9 cellular contexts compared by ENCODE assay signal in the genomic region with DNA sequence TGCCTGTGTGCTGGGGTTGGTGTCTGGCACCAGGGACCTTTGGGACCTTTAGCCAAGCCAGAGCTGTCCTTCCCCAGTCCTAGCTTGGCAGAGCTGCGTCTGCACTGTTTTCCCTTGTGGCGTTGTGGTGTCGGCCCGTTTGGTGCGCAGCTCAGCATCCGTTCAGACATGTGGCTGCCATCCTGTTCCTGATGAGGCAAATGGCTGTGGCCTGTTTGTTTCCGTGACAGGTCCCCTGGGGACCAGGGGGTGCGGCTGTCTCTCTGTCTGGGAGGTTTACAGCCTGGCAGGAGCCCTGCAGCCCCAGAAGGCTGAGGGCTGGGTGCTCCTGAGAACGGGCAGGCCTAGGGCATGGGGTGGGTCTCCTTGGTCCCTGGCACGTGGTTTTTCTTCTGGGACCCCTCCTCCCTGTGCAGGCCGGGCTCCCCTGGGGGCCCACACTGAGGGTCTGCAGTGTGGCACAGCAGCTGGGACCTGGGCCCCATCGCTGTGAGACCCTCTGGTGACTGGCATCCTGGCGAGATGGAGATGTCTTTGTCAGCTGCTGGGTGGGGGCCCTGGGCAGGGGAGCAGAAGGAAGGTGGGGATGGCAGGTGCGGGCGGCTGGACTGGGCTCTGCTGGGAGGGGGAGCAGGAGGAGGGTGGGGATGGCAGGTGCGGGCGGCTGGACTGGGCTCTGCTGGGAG. TPM values are rescaled to one million over a fixed set of nuclear protein-coding genes. Genes with fewer than 3 reads are reported as not detected.
A peak's percentile ranks its signal among the peaks of the same experiment; 100 is the strongest.
DNase-seq lines count a peak whose midpoint lies in the region; ATAC-seq and TF ChIP-seq lines count a peak whose summit lies in the region.
"Had no signal": no experiment of that assay in that cellular context is flagged by ENCODE, and none has a peak within 500 bp of the region (broad histone marks: within the 10 kb centered on the region; RNA-seq: fewer than 3 reads in every experiment).

No MANE protein-coding gene starts in this region.

- H3K27ac ChIP-seq in neural cell (ENCODE audit: low read length) = no peak overlapping the region

- no peaks in the 10 kb centered on the region for H3F3A ChIP-seq in neural cell (ENCODE audit: insufficient read depth, low read length, poor library complexity, severe bottlenecking)

- peak; percentile 4 for TF ChIP-seq POLR2A in GM10847 (IDR thresholded peaks at IDR 0.05; ENCODE audit: extremely low read depth, insufficient read length)

- no peak for TF ChIP-seq CTCF in neural cell (IDR thresholded peaks at IDR 0.05; ENCODE audit: poor library complexity, severe bottlenecking)
- no peak for TF ChIP-seq CTCF in Calu3 (IDR thresholded peaks at IDR 0.05; ENCODE audit: unreplicated experiment)

- no peak overlapping the region for H2AFZ ChIP-seq in neural cell (ENCODE audit: low read depth, low read length)

- no peaks in the 10 kb centered on the region for H3K27me3 ChIP-seq in neural cell (ENCODE audit: insufficient read depth, low read depth, low read length)

- POLR2A ChIA-PET in activated CD4-positive, alpha-beta memory T cell treated with anti-CD3 and anti-CD28 coated beads, Interleukin-2, amount 10 ng/mL, durations not matched to agents 7 days and 5 days (lab: Charles Lee) = interaction anchor here (0.9 kb wide), 1 partner anchor 62 kb away, joined by 3 read pairs; no protein-coding TSS in a partner anchor

- H3K9ac ChIP-seq in neural cell (ENCODE audit: low read length) = peak overlapping the region; percentile 26

- no peak for TF ChIP-seq RAD21 in neural cell (conservative IDR thresholded peaks at IDR 0.05)

- H3K36me3 ChIP-seq in neural cell (ENCODE audit: insufficient read depth, low read length) = no peaks in the 10 kb centered on the region

- peaks cover 44% of the 10 kb centered on the region for H3K4me1 Mint-ChIP-seq in activated CD4-positive, alpha-beta memory T cell treated with anti-CD3 and anti-CD28 coated beads, Interleukin-2, amount 10 ng/mL, durations not matched to agents 7 days and 5 days
- H3K4me1 Mint-ChIP-seq in Calu3 (ENCODE audit: low read depth, unreplicated experiment) = peaks cover 26% of the 10 kb centered on the region

- TF ChIP-seq EP300 in neural cell (conservative IDR thresholded peaks at IDR 0.05; ENCODE audit: poor library complexity, severe bottlenecking) = no peak

- no peak overlapping the region for H3K4me3 Mint-ChIP-seq in activated CD4-positive, alpha-beta memory T cell treated with anti-CD3 and anti-CD28 coated beads, Interleukin-2, amount 10 ng/mL, durations not matched to agents 7 days and 5 days
- H3K4me3 Mint-ChIP-seq in Calu3 (ENCODE audit: low read depth, unreplicated experiment) = no peak overlapping the region

- H3K27ac Mint-ChIP-seq in activated CD4-positive, alpha-beta memory T cell treated with anti-CD3 and anti-CD28 coated beads, Interleukin-2, amount 10 ng/mL, durations not matched to agents 7 days and 5 days = peak overlapping the region; percentile 68
- no peak overlapping the region for H3K27ac Mint-ChIP-seq in Calu3 (ENCODE audit: unreplicated experiment)

- BruUV-seq in Calu3 (replicated peaks; lab: Mats Ljungman, UMichigan) = no TSS peak

- no peaks in the 10 kb centered on the region for H3K9me2 ChIP-seq in neural cell (ENCODE audit: insufficient read depth, low read length)

- intact Hi-C loops in Calu3 (cut with micrococcal nuclease; ENCODE audit: unreplicated experiment) = no loop called here

- peak overlapping the region; percentile 6 for H3K4me2 ChIP-seq in neural cell (ENCODE audit: low read length)

- ATAC-seq in HG03280 (IDR thresholded peaks at IDR 0.05; ENCODE audit: unreplicated experiment) (no peak), HG02938 (IDR thresholded peaks at IDR 0.05; ENCODE audit: unreplicated experiment) (no peak)

- peaks cover 10% of the 10 kb centered on the region for H3K9me3 Mint-ChIP-seq in activated CD4-positive, alpha-beta memory T cell treated with anti-CD3 and anti-CD28 coated beads, Interleukin-2, amount 10 ng/mL, durations not matched to agents 7 days and 5 days
- H3K9me3 Mint-ChIP-seq in Calu3 (ENCODE audit: low read depth, unreplicated experiment) = no peaks in the 10 kb centered on the region

- CTCF ChIA-PET in activated CD4-positive, alpha-beta memory T cell treated with anti-CD3 and anti-CD28 coated beads, Interleukin-2, amount 10 ng/mL, durations not matched to agents 7 days and 5 days (lab: Charles Lee) = no interaction called here
- CTCF ChIA-PET in Calu3 (lab: Charles Lee) = no interaction called here

- no peaks in the 10 kb centered on the region for H3K27me3 Mint-ChIP-seq in activated CD4-positive, alpha-beta memory T cell treated with anti-CD3 and anti-CD28 coated beads, Interleukin-2, amount 10 ng/mL, durations not matched to agents 7 days and 5 days
- H3K27me3 Mint-ChIP-seq in Calu3 (ENCODE audit: unreplicated experiment) = no peaks in the 10 kb centered on the region

- peak; percentile 42 for DNase-seq in Jurkat, Clone E6-1 (ENCODE audit: low read depth, low spot score)
- peak; percentile 47 for DNase-seq in activated CD4-positive, alpha-beta memory T cell treated with anti-CD3 and anti-CD28 coated beads, Interleukin-2, amount 10 ng/mL, durations not matched to agents 7 days and 5 days
- DNase-seq in Calu3 (no peak), 8988T (no peak)

- H4K20me1 ChIP-seq in neural cell (ENCODE audit: insufficient read depth) = no peaks in the 10 kb centered on the region

- H3K79me2 ChIP-seq in neural cell (replicated peaks; ENCODE audit: insufficient read depth, low read length) = peaks cover 52% of the 10 kb centered on the region

- H3K4me3 ChIP-seq in Jurkat, Clone E6-1 (ENCODE audit: low read length) = peak overlapping the region; percentile 23
- peak overlapping the region; percentile 34 for H3K4me3 ChIP-seq in neural cell (ENCODE audit: low read length)

- H3K36me3 Mint-ChIP-seq in activated CD4-positive, alpha-beta memory T cell treated with anti-CD3 and anti-CD28 coated beads, Interleukin-2, amount 10 ng/mL, durations not matched to agents 7 days and 5 days (ENCODE audit: low read depth) = peaks cover 23% of the 10 kb centered on the region
- peaks cover 35% of the 10 kb centered on the region for H3K36me3 Mint-ChIP-seq in Calu3 (ENCODE audit: insufficient read depth, unreplicated experiment)

- H3K9me3 ChIP-seq in neural cell (ENCODE audit: low read length) = no peaks in the 10 kb centered on the region

TF ChIP-seq in neural cell, 6 proteins besides CTCF, POLR2A, EP300 and RAD21 (continues in another document):
- TF ChIP-seq SMC3 (conservative IDR thresholded peaks at IDR 0.05; ENCODE audit: poor library complexity) (no peak), POLR2AphosphoS5 (IDR thresholded peaks at IDR 0.05) (no peak), TAF1 (IDR thresholded peaks at IDR 0.05; ENCODE audit: low read depth) (no peak), MXI1 (conservative IDR thresholded peaks at IDR 0.05; ENCODE audit: poor library complexity, severe bottlenecking) (no peak), EZH2 (IDR thresholded peaks at IDR 0.05; ENCODE audit: borderline replicate concordance, insufficient read depth, low read length, poor library complexity, severe bottlenecking) (no peak)

RNA-seq across cellular contexts. Expression of a gene that starts 4.0 kb away (rescaled TPM):
- 108 TPM for polyA plus RNA-seq in Jurkat, Clone E6-1 (2012; ENCODE audit: insufficient read depth, insufficient read length)
- total RNA-seq in activated CD4-positive, alpha-beta memory T cell treated with anti-CD3 and anti-CD28 coated beads, Interleukin-2, amount 10 ng/mL, durations not matched to agents 7 days and 5 days = 10 to 100 TPM; 58.9 to 68.2 TPM
- polyA plus RNA-seq in neural cell = 68.7 and 86.8 TPM in 2 replicates
- polyA minus RNA-seq in neural cell = 49.1 and 54.0 TPM in 2 replicates
- 56.0 and 59.3 TPM in 2 replicates for total RNA-seq in Calu3 (2022)

RNA-seq across cellular contexts. Expression of a gene that starts 4.1 kb away (rescaled TPM):
- polyA plus RNA-seq in Jurkat, Clone E6-1 (2012; ENCODE audit: insufficient read depth, insufficient read length) = 369 TPM
- total RNA-seq in activated CD4-positive, alpha-beta memory T cell treated with anti-CD3 and anti-CD28 coated beads, Interleukin-2, amount 10 ng/mL, durations not matched to agents 7 days and 5 days = 100 to 1,000 TPM; 110 to 115 TPM
- 520 and 550 TPM in 2 replicates for polyA plus RNA-seq in neural cell
- 160 and 161 TPM in 2 replicates for polyA minus RNA-seq in neural cell
- 71.5 and 93.0 TPM in 2 replicates for total RNA-seq in Calu3 (2022)

RNA-seq across cellular contexts. Expression of a gene that starts 24.5 kb away (rescaled TPM):
- polyA plus RNA-seq in Jurkat, Clone E6-1 (2012; ENCODE audit: insufficient read depth, insufficient read length) = not detected
- under 1 TPM; 0.40 to 0.63 TPM for total RNA-seq in activated CD4-positive, alpha-beta memory T cell treated with anti-CD3 and anti-CD28 coated beads, Interleukin-2, amount 10 ng/mL, durations not matched to agents 7 days and 5 days
- polyA plus RNA-seq in neural cell = 1.2 and 2.7 TPM in 2 replicates
- 2.5 and 2.7 TPM in 2 replicates for polyA minus RNA-seq in neural cell
- not detected in 2 replicates for total RNA-seq in Calu3 (2022)
- total RNA-seq: bronchial epithelial cell had no signal

RNA-seq across cellular contexts. Expression of a gene that starts 27.6 kb away (rescaled TPM):
- polyA plus RNA-seq in Jurkat, Clone E6-1 (2012; ENCODE audit: insufficient read depth, insufficient read length) = 0.33 TPM
- not detected for total RNA-seq in activated CD4-positive, alpha-beta memory T cell treated with anti-CD3 and anti-CD28 coated beads, Interleukin-2, amount 10 ng/mL, durations not matched to agents 7 days and 5 days
- not detected in 2 replicates for polyA plus RNA-seq in neural cell
- polyA minus RNA-seq in neural cell = not detected in 2 replicates
- not detected in 2 replicates for total RNA-seq in Calu3 (2022)
- total RNA-seq: bronchial epithelial cell had no signal

RNA-seq across cellular contexts. Expression of a gene that starts 50.5 kb away (rescaled TPM):
- polyA plus RNA-seq in Jurkat, Clone E6-1 (2012; ENCODE audit: insufficient read depth, insufficient read length) = not detected
- under 1 TPM; 0.70 to 0.88 TPM for total RNA-seq in activated CD4-positive, alpha-beta memory T cell treated with anti-CD3 and anti-CD28 coated beads, Interleukin-2, amount 10 ng/mL, durations not matched to agents 7 days and 5 days
- not detected in 2 replicates for polyA plus RNA-seq in neural cell
- not detected in 2 replicates for polyA minus RNA-seq in neural cell
- total RNA-seq in Calu3 (2022) = not detected in 2 replicates
- total RNA-seq: bronchial epithelial cell had no signal

Comparison
In these comparisons a context has a peak if more than half of its experiments do, and no peak if none do; other contexts are left out.
1. DNase-seq: peak in Jurkat, Clone E6-1 (single experiment) and activated CD4-positive, alpha-beta memory T cell treated with anti-CD3 and anti-CD28 coated beads, Interleukin-2, amount 10 ng/mL, durations not matched to agents 7 days and 5 days (single experiment); none in Calu3 (single experiment) and 8988T (single experiment).